In genomic region chr10:102120987-102121738, GRCh38 we compare ENCODE assay signal across 2 cellular contexts.
TF ChIP-seq lines count a peak whose summit lies in the region.

No MANE protein-coding gene starts in this region.

TF ChIP-seq in SK-N-SH treated with all-trans-retinoic acid at 6 μM for 48 hours, 23 proteins besides CTCF, POLR2A, EP300 and RAD21:
- TF ChIP-seq TSHZ2 (CRISPR knock-in tag; IDR thresholded peaks at IDR 0.05) (no peak), GLIS3 (CRISPR knock-in tag; IDR thresholded peaks at IDR 0.05) (no peak), CSDC2 (CRISPR knock-in tag; IDR thresholded peaks at IDR 0.05) (no peak), ZFP3 (CRISPR knock-in tag; IDR thresholded peaks at IDR 0.05) (no peak), PATZ1 (CRISPR knock-in tag; IDR thresholded peaks at IDR 0.05; ENCODE audit: borderline replicate concordance) (no peak), ESRRG (CRISPR knock-in tag; IDR thresholded peaks at IDR 0.05) (no peak), ZNF70 (CRISPR knock-in tag; IDR thresholded peaks at IDR 0.05) (no peak), ZNF8 (CRISPR knock-in tag; IDR thresholded peaks at IDR 0.05) (no peak), OSR1 (CRISPR knock-in tag; IDR thresholded peaks at IDR 0.05) (no peak), ZNF565 (CRISPR knock-in tag; conservative IDR thresholded peaks at IDR 0.05; ENCODE audit: low read depth) (no peak), CSRNP3 (CRISPR knock-in tag; IDR thresholded peaks at IDR 0.05) (no peak)

TF ChIP-seq in H1, 55 proteins besides CTCF, POLR2A, EP300 and RAD21:
- no peak for TF ChIP-seq SRF (IDR thresholded peaks at IDR 0.05; ENCODE audit: low read depth, low read length)
- TF ChIP-seq SUZ12 (IDR thresholded peaks at IDR 0.05; ENCODE audit: low read length), result no peak
- no peak for TF ChIP-seq SIX5 (IDR thresholded peaks at IDR 0.05; ENCODE audit: low read depth, low read length)
- TF ChIP-seq JUN (IDR thresholded peaks at IDR 0.05; ENCODE audit: low read depth, low read length), result no peak
- no peak for TF ChIP-seq FOSL1 (IDR thresholded peaks at IDR 0.05; ENCODE audit: insufficient read depth, low read depth, low read length)
- TF ChIP-seq EZH2 (IDR thresholded peaks at IDR 0.05; ENCODE audit: low read depth, low read length, severe bottlenecking), result no peak
- 0 out of 2 replicates have a peak, but pooled peaks have one; percentile 42 for TF ChIP-seq JUND (IDR thresholded peaks at IDR 0.05; ENCODE audit: low read length)
- peak; percentile 58; the same call in 1 of the 2 replicates for TF ChIP-seq RBBP5 (IDR thresholded peaks at IDR 0.05; ENCODE audit: borderline replicate concordance, low read depth, low read length)
- TF ChIP-seq ZNF274 (IDR thresholded peaks at IDR 0.05; ENCODE audit: borderline replicate concordance, extremely low read depth, low read length), result no peak
- no peak for TF ChIP-seq NANOG (IDR thresholded peaks at IDR 0.05; ENCODE audit: insufficient read depth, low read depth, low read length, poor library complexity, severe bottlenecking)
- TF ChIP-seq TCF12 (IDR thresholded peaks at IDR 0.05; ENCODE audit: low read depth, low read length), result no peak
- TF ChIP-seq CBX8 (IDR thresholded peaks at IDR 0.05; ENCODE audit: borderline replicate concordance, low read depth, low read length), result no peak
- TF ChIP-seq PHF8 (conservative IDR thresholded peaks at IDR 0.05; ENCODE audit: low read depth, low read length), result no peak
- TF ChIP-seq ATF3 (IDR thresholded peaks at IDR 0.05; ENCODE audit: insufficient read depth, low read depth, low read length), result no peak
- no peak for TF ChIP-seq SP4 (IDR thresholded peaks at IDR 0.05; ENCODE audit: low read length)
- no peak for TF ChIP-seq TEAD4 (IDR thresholded peaks at IDR 0.05; ENCODE audit: low read depth, low read length)
- TF ChIP-seq TAF7 (optimal IDR thresholded peaks at IDR 0.05; ENCODE audit: borderline replicate concordance, low read depth, low read length), result no peak
- no peak for TF ChIP-seq MAFK (IDR thresholded peaks at IDR 0.05; ENCODE audit: low read depth, low read length)
- no peak for TF ChIP-seq RNF2 (IDR thresholded peaks at IDR 0.05; ENCODE audit: borderline replicate concordance, low read depth, low read length, missing control alignments, poor library complexity, severe bottlenecking)
- no peak for TF ChIP-seq E2F6 (IDR thresholded peaks at IDR 0.05)
- TF ChIP-seq POU5F1 (IDR thresholded peaks at IDR 0.05; ENCODE audit: low read depth, low read length), result no peak
- no peak for TF ChIP-seq CBX5 (IDR thresholded peaks at IDR 0.05; ENCODE audit: low read depth, low read length)
- TF ChIP-seq ATF2 (IDR thresholded peaks at IDR 0.05; ENCODE audit: low read length), result no peak; the same call in 1 of the 2 replicates
- no peak for TF ChIP-seq KDM5A (IDR thresholded peaks at IDR 0.05; ENCODE audit: low read length)
- no peak for TF ChIP-seq SIRT6 (IDR thresholded peaks at IDR 0.05; ENCODE audit: low read length)
- TF ChIP-seq RXRA (IDR thresholded peaks at IDR 0.05; ENCODE audit: insufficient read depth, low read depth, low read length), result no peak
- TF ChIP-seq CREB1 (IDR thresholded peaks at IDR 0.05), result no peak
- TF ChIP-seq KDM4A (IDR thresholded peaks at IDR 0.05; ENCODE audit: low read depth, low read length, severe bottlenecking), result peak; percentile 13
- no peak for TF ChIP-seq USF2 (IDR thresholded peaks at IDR 0.05; ENCODE audit: low read length)
- peak; percentile 85 for TF ChIP-seq CTBP2 (IDR thresholded peaks at IDR 0.05; ENCODE audit: borderline replicate concordance, insufficient read depth, insufficient read length, low read length)
- peak; percentile 25 for TF ChIP-seq TBP (IDR thresholded peaks at IDR 0.05; ENCODE audit: low read depth, low read length)
- no peak for TF ChIP-seq MAX (IDR thresholded peaks at IDR 0.05)
- TF ChIP-seq BRCA1 (IDR thresholded peaks at IDR 0.05; ENCODE audit: low read depth, low read length), result no peak
- no peak for TF ChIP-seq HDAC2 (IDR thresholded peaks at IDR 0.05; ENCODE audit: borderline replicate concordance in 1 of 2, low read depth in 2 of 2, low read length in 2 of 2)
- no peak for TF ChIP-seq ASH2L (IDR thresholded peaks at IDR 0.05; ENCODE audit: low read length)
- TF ChIP-seq SP2 (IDR thresholded peaks at IDR 0.05; ENCODE audit: low read length), result no peak
- TF ChIP-seq CHD1 (IDR thresholded peaks at IDR 0.05; ENCODE audit: low read depth, low read length), result no peak
- no peak for TF ChIP-seq CHD7 (IDR thresholded peaks at IDR 0.05; ENCODE audit: insufficient replicate concordance, low read length)
- no peak for TF ChIP-seq YY1 (IDR thresholded peaks at IDR 0.05; ENCODE audit: low read depth, low read length)
- no peak for TF ChIP-seq KDM1A (IDR thresholded peaks at IDR 0.05; ENCODE audit: borderline replicate concordance, low read length)
- peak; percentile 15; the same call in 1 of the 2 replicates for TF ChIP-seq SP1 (IDR thresholded peaks at IDR 0.05; ENCODE audit: low read depth, low read length)
- TF ChIP-seq CEBPB (IDR thresholded peaks at IDR 0.05; ENCODE audit: low read depth, low read length), result no peak
- no peak for TF ChIP-seq GABPA (IDR thresholded peaks at IDR 0.05; ENCODE audit: borderline replicate concordance, insufficient read depth, low read length)
- no peak for TF ChIP-seq NRF1 (IDR thresholded peaks at IDR 0.05; ENCODE audit: low read depth, low read length)
- no peak for TF ChIP-seq EGR1 (IDR thresholded peaks at IDR 0.05; ENCODE audit: borderline replicate concordance, low read depth, low read length)
- TF ChIP-seq RFX5 (IDR thresholded peaks at IDR 0.05; ENCODE audit: borderline replicate concordance, low read depth, low read length), result no peak
- TF ChIP-seq SIN3A (conservative IDR thresholded peaks at IDR 0.05 in 1 of 2, IDR thresholded peaks at IDR 0.05 in 1 of 2; ENCODE audit: low read depth in 1 of 2, low read length in 2 of 2), result no peak; a peak in 2 of 4 replicates
- TF ChIP-seq POLR2AphosphoS5 (IDR thresholded peaks at IDR 0.05; ENCODE audit: low read depth, low read length), result peak; percentile 62
- TF ChIP-seq CHD2 (IDR thresholded peaks at IDR 0.05; ENCODE audit: low read length), result peak; percentile 40; the same call in 1 of the 2 replicates
- TF ChIP-seq GTF2F1 (IDR thresholded peaks at IDR 0.05; ENCODE audit: borderline replicate concordance, low read depth, low read length), result no peak
- no peak for TF ChIP-seq BACH1 (IDR thresholded peaks at IDR 0.05; ENCODE audit: low read length)
- TF ChIP-seq BCL11A (IDR thresholded peaks at IDR 0.05; ENCODE audit: low read depth in 2 of 2, low read length in 2 of 2), result no peak
- TF ChIP-seq TAF1 (IDR thresholded peaks at IDR 0.05; ENCODE audit: low read depth, low read length), result 0 out of 2 replicates have a peak, but pooled peaks have one; percentile 12
- no peak for TF ChIP-seq HDAC6 (IDR thresholded peaks at IDR 0.05; ENCODE audit: low read depth, low read length)
- TF ChIP-seq SAP30 (IDR thresholded peaks at IDR 0.05; ENCODE audit: insufficient read depth, insufficient replicate concordance, low read length), result no peak
